Comparison of ENCODE assay signal across 9 cellular contexts in the genomic region with DNA sequence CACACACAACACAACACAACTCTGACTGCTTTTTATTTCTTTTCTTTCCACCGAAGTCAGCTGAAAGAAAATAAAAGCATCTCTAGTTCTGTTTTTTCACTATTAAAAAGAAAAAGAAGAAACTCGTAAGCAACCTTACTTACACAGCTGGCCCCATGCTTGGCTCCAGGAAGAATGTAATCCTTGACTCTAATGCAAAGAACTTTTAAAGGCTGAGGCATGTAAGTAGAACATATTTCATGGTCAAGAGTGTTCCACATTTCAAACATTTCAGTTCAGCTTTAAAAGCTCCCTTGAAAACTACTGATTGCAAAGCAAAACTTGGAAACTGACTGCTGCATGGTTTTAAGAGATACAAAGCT. TPM values are rescaled to one million over a fixed set of nuclear protein-coding genes. Genes with fewer than 3 reads are reported as not detected.
A peak's percentile ranks its signal among the peaks of the same experiment; 100 is the strongest.
DNase-seq lines count a peak whose midpoint lies in the region; ATAC-seq and TF ChIP-seq lines count a peak whose summit lies in the region.
"Had no signal": no experiment of that assay in that cellular context is flagged by ENCODE, and none has a peak within 500 bp of the region (broad histone marks: within the 10 kb centered on the region; RNA-seq: fewer than 3 reads in every experiment).

No MANE protein-coding gene starts in this region.

- H3K27me3 ChIP-seq in foreskin keratinocyte: no peaks in the 10 kb centered on the region

- H3K4me1 ChIP-seq in foreskin keratinocyte: peaks cover 9% of the 10 kb centered on the region

- H3K4me3 ChIP-seq in skin epidermis: peak overlapping the region; percentile 9 to 50 (median 41)

- H3K4me1 Mint-ChIP-seq in activated CD4-positive, alpha-beta T cell treated with anti-CD3 and anti-CD28 coated beads, Interleukin-2, amount 10 ng/mL, durations not matched to agents 24 days and 14 days: no peaks in the 10 kb centered on the region

- peaks cover 38% of the 10 kb centered on the region for H3K27me3 Mint-ChIP-seq in activated CD4-positive, alpha-beta T cell treated with anti-CD3 and anti-CD28 coated beads, Interleukin-2, amount 10 ng/mL, durations not matched to agents 24 days and 14 days

- peak; percentile 10 for ATAC-seq in GM18907 (IDR thresholded peaks at IDR 0.05; ENCODE audit: unreplicated experiment)
- no peak for ATAC-seq in foreskin keratinocyte
- no peak for ATAC-seq in HG03571 (IDR thresholded peaks at IDR 0.05; ENCODE audit: unreplicated experiment)
- no peak for ATAC-seq in HG02884 (IDR thresholded peaks at IDR 0.05; ENCODE audit: unreplicated experiment)

- H3K9me3 Mint-ChIP-seq in activated CD4-positive, alpha-beta T cell treated with anti-CD3 and anti-CD28 coated beads, Interleukin-2, amount 10 ng/mL, durations not matched to agents 24 days and 14 days: no peaks in the 10 kb centered on the region

- intact Hi-C loops in activated CD4-positive, alpha-beta T cell treated with anti-CD3 and anti-CD28 coated beads, Interleukin-2, amount 10 ng/mL, durations not matched to agents 24 days and 14 days (cut with micrococcal nuclease): loop anchor here (1.0 kb wide), 1 partner anchor 180 kb away; no protein-coding TSS in a partner anchor

- H3K4me3 Mint-ChIP-seq in activated CD4-positive, alpha-beta T cell treated with anti-CD3 and anti-CD28 coated beads, Interleukin-2, amount 10 ng/mL, durations not matched to agents 24 days and 14 days: no peak overlapping the region

- DNase-seq in foreskin keratinocyte (peak; percentile 25 to 61), A172 (ENCODE audit: low spot score) (no peak)
- DNase-seq in activated CD4-positive, alpha-beta T cell treated with anti-CD3 and anti-CD28 coated beads, Interleukin-2, amount 10 ng/mL, durations not matched to agents 24 days and 14 days: no peak

- H3K27ac ChIP-seq in VCaP (peak overlapping the region; percentile 96), foreskin keratinocyte (no peak overlapping the region), skin epidermis (peak overlapping the region in 19 of 21 experiments; percentile 5 to 93 (median 73))

- no peak overlapping the region for H3K27ac Mint-ChIP-seq in activated CD4-positive, alpha-beta T cell treated with anti-CD3 and anti-CD28 coated beads, Interleukin-2, amount 10 ng/mL, durations not matched to agents 24 days and 14 days

- no peak for TF ChIP-seq CTCF in VCaP (conservative IDR thresholded peaks at IDR 0.05)
- TF ChIP-seq CTCF in foreskin keratinocyte (conservative IDR thresholded peaks at IDR 0.05): no peak

- no peaks in the 10 kb centered on the region for H3K36me3 Mint-ChIP-seq in activated CD4-positive, alpha-beta T cell treated with anti-CD3 and anti-CD28 coated beads, Interleukin-2, amount 10 ng/mL, durations not matched to agents 24 days and 14 days (ENCODE audit: low read depth)

RNA-seq across cellular contexts. Expression of gene GASK1B, which starts 0.6 kb away (rescaled TPM):
- 0.99 and 1.5 TPM in 2 replicates for total RNA-seq in foreskin keratinocyte
- polyA plus RNA-seq in foreskin keratinocyte: 0.24 and 0.37 TPM in 2 replicates
- total RNA-seq in A172 (2014; rRNA removed; shearing (Covaris generic)): 217 and 238 TPM in 2 replicates
- not detected in 2 replicates for total RNA-seq in activated CD4-positive, alpha-beta T cell treated with anti-CD3 and anti-CD28 coated beads, Interleukin-2, amount 10 ng/mL, durations not matched to agents 24 days and 14 days
- total RNA-seq: activated CD8-positive, alpha-beta memory T cell treated with anti-CD3 and anti-CD28 coated beads for 36 hours had no signal

RNA-seq across cellular contexts. Expression of gene TMEM144, which starts 38.1 kb away (rescaled TPM):
- total RNA-seq in foreskin keratinocyte: 2.6 and 3.1 TPM in 2 replicates
- 0.87 and 1.3 TPM in 2 replicates for polyA plus RNA-seq in foreskin keratinocyte
- 5.4 and 7.4 TPM in 2 replicates for total RNA-seq in A172 (2014; rRNA removed; shearing (Covaris generic))
- total RNA-seq in activated CD4-positive, alpha-beta T cell treated with anti-CD3 and anti-CD28 coated beads, Interleukin-2, amount 10 ng/mL, durations not matched to agents 24 days and 14 days: not detected in 2 replicates
- total RNA-seq: activated CD8-positive, alpha-beta memory T cell treated with anti-CD3 and anti-CD28 coated beads for 36 hours had no signal

Comparison
In these comparisons a context has a peak if more than half of its experiments do, and no peak if none do; other contexts are left out.
1. DNase-seq: peak in foreskin keratinocyte (2 of 2); none in A172 (single experiment) and activated CD4-positive, alpha-beta T cell treated with anti-CD3 and anti-CD28 coated beads, Interleukin-2, amount 10 ng/mL, durations not matched to agents 24 days and 14 days (single experiment).
2. RNA of gene GASK1B, which starts 0.6 kb away (total RNA-seq): 217 to 238 TPM in A172; 0.99 to 1.5 TPM in foreskin keratinocyte and not detected in activated CD4-positive, alpha-beta T cell treated with anti-CD3 and anti-CD28 coated beads, Interleukin-2, amount 10 ng/mL, durations not matched to agents 24 days and 14 days; every median in the first group is over 10 times any median in the second.